In the genomic region with DNA sequence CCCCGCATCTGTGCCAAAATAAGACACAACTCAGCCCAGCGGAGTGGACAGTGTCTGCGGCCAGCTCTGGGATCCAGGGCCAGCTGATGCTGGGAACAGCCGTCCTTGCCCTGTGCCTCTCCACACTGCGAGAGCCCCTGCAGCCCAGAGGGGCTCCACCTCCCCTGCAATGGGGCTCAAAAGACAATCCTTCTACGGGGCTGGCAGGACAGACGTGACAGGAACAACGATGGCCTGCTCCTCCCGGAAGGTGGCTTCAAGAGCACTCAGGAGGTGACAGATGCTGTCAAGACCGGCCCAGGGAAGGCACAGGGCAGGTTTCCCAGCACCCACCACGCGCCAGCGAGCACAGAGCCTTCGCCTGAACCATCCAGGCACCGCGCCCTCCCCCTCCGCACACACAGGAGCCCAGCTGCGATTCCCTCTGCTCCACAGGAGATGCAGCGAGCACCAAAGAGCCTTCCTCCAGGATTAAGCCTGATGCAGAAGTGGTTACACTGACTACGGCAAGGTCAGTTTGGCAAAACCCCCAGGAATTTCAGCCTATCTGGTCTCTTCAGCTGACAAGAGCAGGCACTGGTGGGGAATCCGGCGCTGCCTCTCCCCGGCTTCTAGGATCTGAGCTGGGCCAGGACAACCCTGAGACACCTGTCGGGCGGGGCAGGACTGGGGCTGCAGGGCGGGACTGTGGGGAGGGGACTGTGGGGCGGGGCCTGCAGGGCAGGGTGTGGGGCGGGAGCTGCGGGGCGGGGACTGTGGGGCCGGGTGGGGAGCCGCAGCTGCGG, we compare ENCODE assay signal across 9 cellular contexts.
DNase-seq lines count a peak whose midpoint lies in the region; ATAC-seq and TF ChIP-seq lines count a peak whose summit lies in the region.
"Had no signal": no experiment of that assay in that cellular context is flagged by ENCODE, and none has a peak within 500 bp of the region (broad histone marks: within the 10 kb centered on the region; RNA-seq: fewer than 3 reads in every experiment).

No MANE protein-coding gene starts in this region.

- H3K27me3 ChIP-seq in body of pancreas (no peaks in the 10 kb centered on the region), left lung (no peaks in the 10 kb centered on the region)

- peak overlapping the region; percentile 85 for H3K27ac Mint-ChIP-seq in type B pancreatic cell
- H3K27ac Mint-ChIP-seq in activated T-helper 2 cell treated with anti-CD3 and anti-CD28 coated beads, Interferon-gamma antibody, Interleukin-2, Interleukin-4, amounts not matched to agents 10 μg/mL and 5 μg/mL and 100 μg/mL, durations not matched to agents 14 hours and 24 hours and 36 hours = no peak overlapping the region

- H3K27me3 Mint-ChIP-seq in type B pancreatic cell = no peaks in the 10 kb centered on the region
- no peaks in the 10 kb centered on the region for H3K27me3 Mint-ChIP-seq in activated T-helper 2 cell treated with anti-CD3 and anti-CD28 coated beads, Interferon-gamma antibody, Interleukin-2, Interleukin-4, amounts not matched to agents 10 μg/mL and 5 μg/mL and 100 μg/mL, durations not matched to agents 14 hours and 24 hours and 36 hours (ENCODE audit: low read depth)

- H3K36me3 Mint-ChIP-seq in type B pancreatic cell = peaks cover 18% of the 10 kb centered on the region
- peaks cover 30% of the 10 kb centered on the region for H3K36me3 Mint-ChIP-seq in activated T-helper 2 cell treated with anti-CD3 and anti-CD28 coated beads, Interferon-gamma antibody, Interleukin-2, Interleukin-4, amounts not matched to agents 10 μg/mL and 5 μg/mL and 100 μg/mL, durations not matched to agents 14 hours and 24 hours and 36 hours (ENCODE audit: low read depth)

- intact Hi-C loops in body of pancreas (cut with DNase I) = no loop called here
- intact Hi-C loops in left lung (cut with DNase I) = no loop called here
- intact Hi-C loops in activated T-helper 2 cell treated with anti-CD3 and anti-CD28 coated beads, Interferon-gamma antibody, Interleukin-2, Interleukin-4, amounts not matched to agents 10 μg/mL and 5 μg/mL and 100 μg/mL, durations not matched to agents 14 hours and 24 hours and 36 hours (cut with micrococcal nuclease) = loop anchor here (5.0 to 10.0 kb wide), 2 partner anchors 101 to 244 kb away; partner anchors contain the start of gene RPL13

- TF ChIP-seq CTCF in body of pancreas (IDR thresholded peaks at IDR 0.05) (no peak), left lung (IDR thresholded peaks at IDR 0.05) (no peak), type B pancreatic cell (conservative IDR thresholded peaks at IDR 0.05) (no peak)

- H3K9me3 Mint-ChIP-seq in type B pancreatic cell = no peaks in the 10 kb centered on the region
- H3K9me3 Mint-ChIP-seq in activated T-helper 2 cell treated with anti-CD3 and anti-CD28 coated beads, Interferon-gamma antibody, Interleukin-2, Interleukin-4, amounts not matched to agents 10 μg/mL and 5 μg/mL and 100 μg/mL, durations not matched to agents 14 hours and 24 hours and 36 hours = no peaks in the 10 kb centered on the region

- TF ChIP-seq POLR2A in body of pancreas (IDR thresholded peaks at IDR 0.05) = no peak

- H3K36me3 ChIP-seq in body of pancreas (replicated peaks in 1 of 2; ENCODE audit: insufficient read depth in 1 of 2, low read depth in 2 of 2) = no peaks in the 10 kb centered on the region
- no peaks in the 10 kb centered on the region for H3K36me3 ChIP-seq in left lung

- peaks cover 60% of the 10 kb centered on the region for H3K4me1 ChIP-seq in body of pancreas
- H3K4me1 ChIP-seq in left lung = peaks cover 50 to 100% of the 10 kb centered on the region in 2 donors

- ATAC-seq in body of pancreas (peak; percentile 16), left lung (peak; percentile 57), GM21447 (IDR thresholded peaks at IDR 0.05; ENCODE audit: unreplicated experiment) (no peak), HG02642 (IDR thresholded peaks at IDR 0.05; ENCODE audit: poor library complexity, unreplicated experiment) (no peak)

- H3K9me3 ChIP-seq in body of pancreas (no peaks in the 10 kb centered on the region), left lung (no peaks in the 10 kb centered on the region)
- H3K9me3 ChIP-seq: HAP-1 had no signal

- DNase-seq in COR-L47 (lab: John Stamatoyannopoulos, UW) = peak; percentile 77
- DNase-seq in NCI-H1694 (lab: John Stamatoyannopoulos, UW) = peak; percentile 67
- peak in 3 of 4 donors; percentile 57 to 65 (median 60) for DNase-seq in body of pancreas
- peak in 1 of 2 donors; percentile 80 for DNase-seq in left lung
- DNase-seq in type B pancreatic cell (ENCODE audit: extremely low spot score, unreplicated experiment) = no peak
- DNase-seq in activated T-helper 2 cell treated with anti-CD3 and anti-CD28 coated beads, Interferon-gamma antibody, Interleukin-2, Interleukin-4, amounts not matched to agents 10 μg/mL and 5 μg/mL and 100 μg/mL, durations not matched to agents 14 hours and 24 hours and 36 hours (ENCODE audit: low spot score) = no peak

- H3K4me3 ChIP-seq in body of pancreas (no peak overlapping the region), left lung (no peak overlapping the region)
- H3K4me3 ChIP-seq: HAP-1 had no signal

- H3K4me3 Mint-ChIP-seq in type B pancreatic cell = peak overlapping the region; percentile 68
- H3K4me3 Mint-ChIP-seq in activated T-helper 2 cell treated with anti-CD3 and anti-CD28 coated beads, Interferon-gamma antibody, Interleukin-2, Interleukin-4, amounts not matched to agents 10 μg/mL and 5 μg/mL and 100 μg/mL, durations not matched to agents 14 hours and 24 hours and 36 hours (ENCODE audit: low read depth) = no peak overlapping the region

- 15 to 36% methylated on average over 6 to 28 of the region's 33 CpGs for WGBS in body of pancreas, 2 donors

- H3K4me1 Mint-ChIP-seq in type B pancreatic cell (ENCODE audit: unreplicated experiment) = peaks cover 75% of the 10 kb centered on the region
- H3K4me1 Mint-ChIP-seq in activated T-helper 2 cell treated with anti-CD3 and anti-CD28 coated beads, Interferon-gamma antibody, Interleukin-2, Interleukin-4, amounts not matched to agents 10 μg/mL and 5 μg/mL and 100 μg/mL, durations not matched to agents 14 hours and 24 hours and 36 hours (ENCODE audit: low read depth) = peaks cover 80% of the 10 kb centered on the region

- H3K27ac ChIP-seq in body of pancreas = peak overlapping the region; percentile 18 to 67 (median 65)
- H3K27ac ChIP-seq in left lung = peak overlapping the region; percentile 62 to 69

Comparison
In these comparisons a context has a peak if more than half of its experiments do, and no peak if none do; other contexts are left out.
1. DNase-seq: peak in COR-L47 (single experiment), NCI-H1694 (single experiment) and body of pancreas (3 of 4); none in type B pancreatic cell (single experiment) and activated T-helper 2 cell treated with anti-CD3 and anti-CD28 coated beads, Interferon-gamma antibody, Interleukin-2, Interleukin-4, amounts not matched to agents 10 μg/mL and 5 μg/mL and 100 μg/mL, durations not matched to agents 14 hours and 24 hours and 36 hours (single experiment).
2. ATAC-seq: peak in body of pancreas (single experiment) and left lung (single experiment); none in GM21447 (single experiment) and HG02642 (single experiment).